In the genomic region with DNA sequence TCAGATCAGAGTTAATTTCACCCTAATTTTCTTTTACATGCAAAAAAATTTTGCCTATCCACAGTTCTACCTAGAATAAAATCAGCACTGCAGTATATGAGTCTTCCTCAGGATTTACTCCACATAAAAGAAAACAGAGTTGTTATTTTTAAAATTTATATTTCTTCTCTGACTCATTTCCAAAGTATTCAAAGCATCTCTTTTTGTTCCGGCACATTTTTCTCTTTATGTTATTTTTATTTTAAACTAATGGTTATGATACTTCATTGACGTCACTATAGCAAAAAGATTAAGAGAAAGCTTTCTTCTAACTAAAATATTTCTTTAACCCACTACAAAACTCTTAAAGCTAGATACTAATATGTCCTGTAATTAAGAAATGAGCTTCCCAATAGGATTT, we compare ENCODE assay signal across 19 cellular contexts.
DNase-seq lines count a peak whose midpoint lies in the region; ATAC-seq and TF ChIP-seq lines count a peak whose summit lies in the region.
"Had no signal": no experiment of that assay in that cellular context is flagged by ENCODE, and none has a peak within 500 bp of the region (broad histone marks: within the 10 kb centered on the region; RNA-seq: fewer than 3 reads in every experiment).

No MANE protein-coding gene starts in this region.

- no CpG with 5 or more reads among the region's 2 CpGs for WGBS in neuronal stem cell (ENCODE audit: extremely low coverage in 2 of 2, insufficient read length in 2 of 2, insufficient replicate concordance in 1 of 2), 2 donors

- H3K27ac Mint-ChIP-seq in GM23338: no peak overlapping the region
- H3K27ac Mint-ChIP-seq: activated naive CD8-positive, alpha-beta T cell; CD8-positive, alpha-beta memory T cell; stimulated activated memory B cell treated with anti-CD40 and anti-IgM and Interleukin-4, amounts not matched to agents 10 μg/mL and 1 μg/mL and 100 μg/mL, for 72 hours; T-helper 17 cell had no signal

- no peak overlapping the region for H2BK5ac ChIP-seq in neuronal stem cell (ENCODE audit: low read length)

- no peak overlapping the region for H3K4me3 Mint-ChIP-seq in GM23338
- H3K4me3 Mint-ChIP-seq: activated naive CD8-positive, alpha-beta T cell; CD8-positive, alpha-beta memory T cell; stimulated activated memory B cell treated with anti-CD40 and anti-IgM and Interleukin-4, amounts not matched to agents 10 μg/mL and 1 μg/mL and 100 μg/mL, for 72 hours; T-helper 17 cell had no signal

- peaks cover 35% of the 10 kb centered on the region for H3K4me1 Mint-ChIP-seq in GM23338
- H3K4me1 Mint-ChIP-seq: CD8-positive, alpha-beta memory T cell; stimulated activated memory B cell treated with anti-CD40 and anti-IgM and Interleukin-4, amounts not matched to agents 10 μg/mL and 1 μg/mL and 100 μg/mL, for 72 hours; T-helper 17 cell had no signal

- H3K79me2 ChIP-seq in GM23338 (replicated peaks; ENCODE audit: insufficient read depth): no peaks in the 10 kb centered on the region

- no peak overlapping the region for H3K27ac ChIP-seq in GM23338 (ENCODE audit: low read depth)
- H3K27ac ChIP-seq in neuronal stem cell (replicated peaks; ENCODE audit: low read length): no peak overlapping the region
- H3K27ac ChIP-seq: esophagus squamous epithelium, right atrium auricular region had no signal

- H2AK5ac ChIP-seq in neuronal stem cell (ENCODE audit: low read depth, low read length): no peak overlapping the region

- no peak overlapping the region for H3K4ac ChIP-seq in neuronal stem cell (ENCODE audit: low read length)

- H3K4me3 ChIP-seq in GM23338: no peak overlapping the region
- peak overlapping the region; percentile 34 for H3K4me3 ChIP-seq in skeletal muscle satellite cell (ENCODE audit: low read length)
- peak overlapping the region in 1 of 2 donors; percentile 28 for H3K4me3 ChIP-seq in neuronal stem cell (ENCODE audit: low read length in 2 of 2)
- H3K4me3 ChIP-seq: esophagus squamous epithelium, right atrium auricular region had no signal

- H3K36me3 ChIP-seq in GM23338 (ENCODE audit: insufficient read depth) (no peaks in the 10 kb centered on the region), skeletal muscle satellite cell (ENCODE audit: insufficient read depth, low read length) (no peaks in the 10 kb centered on the region), neuronal stem cell (replicated peaks in 1 of 2; ENCODE audit: control insufficient read depth in 2 of 2, insufficient read depth in 2 of 2, low read length in 2 of 2) (no peaks in the 10 kb centered on the region)
- H3K36me3 ChIP-seq: esophagus squamous epithelium, right atrium auricular region had no signal

- H2BK12ac ChIP-seq in neuronal stem cell (ENCODE audit: low read length): no peak overlapping the region

- H2BK15ac ChIP-seq in neuronal stem cell (ENCODE audit: low read length): no peak overlapping the region

- H3K4me1 ChIP-seq in GM23338 (ENCODE audit: insufficient read depth) (peaks cover 29% of the 10 kb centered on the region), skeletal muscle satellite cell (ENCODE audit: control insufficient read depth, insufficient read depth, low read length) (peaks cover 45% of the 10 kb centered on the region), neuronal stem cell (ENCODE audit: control insufficient read depth in 2 of 2, insufficient read depth in 1 of 2, low read depth in 1 of 2, low read length in 2 of 2) (peaks cover 5 to 34% of the 10 kb centered on the region in 2 donors)
- H3K4me1 ChIP-seq: right atrium auricular region had no signal

- H4K8ac ChIP-seq in neuronal stem cell (ENCODE audit: low read depth, low read length): no peak overlapping the region

- no peaks in the 10 kb centered on the region for H3K9me2 ChIP-seq in GM23338 (ENCODE audit: insufficient read depth)

- no peak overlapping the region for H4K91ac ChIP-seq in neuronal stem cell (ENCODE audit: low read depth, low read length, poor library complexity)

- H3K27me3 ChIP-seq in GM23338 (ENCODE audit: insufficient read depth) (no peaks in the 10 kb centered on the region), skeletal muscle satellite cell (ENCODE audit: control insufficient read depth, insufficient read depth, low read length) (no peaks in the 10 kb centered on the region), neuronal stem cell (ENCODE audit: control insufficient read depth in 3 of 3, insufficient read depth in 3 of 3, low read depth in 1 of 3, low read length in 3 of 3) (no peaks in the 10 kb centered on the region)
- H3K27me3 ChIP-seq: esophagus squamous epithelium, right atrium auricular region had no signal

- no peak overlapping the region for H2BK120ac ChIP-seq in neuronal stem cell (ENCODE audit: low read depth, low read length)

- no peaks in the 10 kb centered on the region for H3K9me3 Mint-ChIP-seq in GM23338
- H3K9me3 Mint-ChIP-seq: stimulated activated memory B cell treated with anti-CD40 and anti-IgM and Interleukin-4, amounts not matched to agents 10 μg/mL and 1 μg/mL and 100 μg/mL, for 72 hours had no signal

- H3K4me2 ChIP-seq in GM23338 (peak overlapping the region; percentile 25; the same call in 1 of the 2 replicates), skeletal muscle satellite cell (ENCODE audit: low read length) (peak overlapping the region; percentile 71), neuronal stem cell (ENCODE audit: insufficient read depth, low read length, poor library complexity, severe bottlenecking) (no peak overlapping the region)

- H3F3A ChIP-seq in GM23338 (replicated peaks; ENCODE audit: low read depth): no peaks in the 10 kb centered on the region

- ATAC-seq in GM23338 (no peak), left lobe of liver (no peak)
- ATAC-seq: Panc1; stimulated activated memory B cell treated with anti-CD40 and anti-IgM and Interleukin-4, amounts not matched to agents 10 μg/mL and 1 μg/mL and 100 μg/mL, for 72 hours; T-helper 17 cell had no signal

- H3K79me1 ChIP-seq in neuronal stem cell (ENCODE audit: low read depth, low read length): no peaks in the 10 kb centered on the region

- H3K23ac ChIP-seq in neuronal stem cell (ENCODE audit: low read depth, low read length, poor library complexity): no peak overlapping the region

- DNase-seq in GM23338 (ENCODE audit: low spot score): no peak
- peak; percentile 31 for DNase-seq in amniotic epithelial cell (ENCODE audit: low read depth)
- DNase-seq in foreskin melanocyte: peak; percentile 15
- no peak for DNase-seq in NK-92 (lab: John Stamatoyannopoulos, UW; ENCODE audit: unreplicated experiment)
- DNase-seq in DMS53 treated with DMSO at 0.1 percent for 48 hours (lab: John Stamatoyannopoulos, UW; ENCODE audit: unreplicated experiment): no peak
- DNase-seq in left lobe of liver (ENCODE audit: low spot score): no peak
- no peak for DNase-seq in neuronal stem cell (ENCODE audit: low spot score)
- DNase-seq: CD8-positive, alpha-beta memory T cell; esophagus squamous epithelium; GOT3; NCI-H1694 treated with DMSO at 0.1 percent for 48 hours; NCI-H526; stimulated activated CD4-positive, alpha-beta T cell treated with anti-CD3 and anti-CD28 coated beads, Interleukin-4, amount 100 ng/mL, for 24 hours; T-helper 17 cell had no signal

- H3K27me3 Mint-ChIP-seq in GM23338 (ENCODE audit: insufficient read depth, low read depth, poor library complexity): peaks cover 4% of the 10 kb centered on the region
- H3K27me3 Mint-ChIP-seq: activated naive CD8-positive, alpha-beta T cell; CD8-positive, alpha-beta memory T cell; stimulated activated memory B cell treated with anti-CD40 and anti-IgM and Interleukin-4, amounts not matched to agents 10 μg/mL and 1 μg/mL and 100 μg/mL, for 72 hours; T-helper 17 cell had no signal

- H2AFZ ChIP-seq in GM23338: no peak overlapping the region
- no peak overlapping the region for H2AFZ ChIP-seq in neuronal stem cell (ENCODE audit: low read length)

- no peaks in the 10 kb centered on the region for H3K36me3 Mint-ChIP-seq in GM23338 (ENCODE audit: low read depth)
- H3K36me3 Mint-ChIP-seq: activated naive CD8-positive, alpha-beta T cell; CD8-positive, alpha-beta memory T cell; stimulated activated memory B cell treated with anti-CD40 and anti-IgM and Interleukin-4, amounts not matched to agents 10 μg/mL and 1 μg/mL and 100 μg/mL, for 72 hours had no signal

- H3K9ac ChIP-seq in skeletal muscle satellite cell (ENCODE audit: low read depth, low read length) (peak overlapping the region; percentile 82), neuronal stem cell (ENCODE audit: low read depth, low read length, poor library complexity) (no peak overlapping the region)

- H3K14ac ChIP-seq in neuronal stem cell (ENCODE audit: low read length): no peak overlapping the region

- H3K9me3 ChIP-seq in skeletal muscle satellite cell (replicated peaks; ENCODE audit: low read length) (no peaks in the 10 kb centered on the region), neuronal stem cell (replicated peaks in 1 of 2; ENCODE audit: control insufficient read depth in 2 of 2, insufficient read depth in 1 of 2, low read depth in 1 of 2, low read length in 2 of 2) (no peaks in the 10 kb centered on the region)
- H3K9me3 ChIP-seq: esophagus squamous epithelium, right atrium auricular region had no signal

- TF ChIP-seq CTCF in GM23338 (conservative IDR thresholded peaks at IDR 0.05; ENCODE audit: low read depth in 2 of 2): no peak

- H4K20me1 ChIP-seq in GM23338 (replicated peaks; ENCODE audit: insufficient read depth): no peaks in the 10 kb centered on the region

- no peak overlapping the region for H3K18ac ChIP-seq in neuronal stem cell (ENCODE audit: low read length)

TF ChIP-seq in GM23338, 12 proteins besides CTCF, POLR2A, EP300 and RAD21:
- TF ChIP-seq, protein P1, sequence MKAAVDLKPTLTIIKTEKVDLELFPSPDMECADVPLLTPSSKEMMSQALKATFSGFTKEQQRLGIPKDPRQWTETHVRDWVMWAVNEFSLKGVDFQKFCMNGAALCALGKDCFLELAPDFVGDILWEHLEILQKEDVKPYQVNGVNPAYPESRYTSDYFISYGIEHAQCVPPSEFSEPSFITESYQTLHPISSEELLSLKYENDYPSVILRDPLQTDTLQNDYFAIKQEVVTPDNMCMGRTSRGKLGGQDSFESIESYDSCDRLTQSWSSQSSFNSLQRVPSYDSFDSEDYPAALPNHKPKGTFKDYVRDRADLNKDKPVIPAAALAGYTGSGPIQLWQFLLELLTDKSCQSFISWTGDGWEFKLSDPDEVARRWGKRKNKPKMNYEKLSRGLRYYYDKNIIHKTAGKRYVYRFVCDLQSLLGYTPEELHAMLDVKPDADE (IDR thresholded peaks at IDR 0.05): no peak
- TF ChIP-seq ZNF114 (CRISPR knock-in tag; IDR thresholded peaks at IDR 0.05) (no peak), POLR2AphosphoS5 (IDR thresholded peaks at IDR 0.05; ENCODE audit: low read depth) (no peak), CREB1 (CRISPR knock-in tag; IDR thresholded peaks at IDR 0.05; ENCODE audit: low read depth) (no peak), JUNB (IDR thresholded peaks at IDR 0.05; ENCODE audit: unreplicated experiment) (no peak), EZH2phosphoT487 (IDR thresholded peaks at IDR 0.05; ENCODE audit: unreplicated experiment) (no peak), ZNF331 (CRISPR knock-in tag; IDR thresholded peaks at IDR 0.05; ENCODE audit: low read depth) (no peak)

Comparison
In these comparisons a context has a peak if more than half of its experiments do, and no peak if none do; other contexts are left out.
1. DNase-seq: peak in amniotic epithelial cell (single experiment) and foreskin melanocyte (single experiment); none in GM23338 (single experiment), NK-92 (single experiment), DMS53 treated with DMSO at 0.1 percent for 48 hours (single experiment), left lobe of liver (single experiment) and neuronal stem cell (single experiment).